ENCODE assay signal across 21 cellular contexts in the genomic region with DNA sequence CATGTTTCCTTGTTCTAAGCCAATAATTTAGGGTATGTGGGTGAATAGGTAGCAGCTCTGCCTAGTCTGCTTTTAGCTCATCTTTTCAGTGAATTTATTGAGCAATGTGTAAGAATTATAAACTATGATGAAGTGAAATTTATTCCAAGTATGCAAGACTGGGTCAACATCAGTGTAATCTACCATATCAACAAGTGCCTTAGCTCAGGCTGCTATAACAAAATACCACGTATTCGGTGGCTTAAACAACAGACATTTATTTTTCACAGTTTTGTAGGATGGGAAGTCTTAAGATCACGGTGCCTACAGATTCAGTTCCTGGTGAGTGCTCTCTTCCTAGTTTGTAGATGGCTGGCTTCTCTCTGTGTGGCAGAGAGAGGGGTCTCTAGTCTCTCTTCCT. TPM values are rescaled to one million over a fixed set of nuclear protein-coding genes. Genes with fewer than 3 reads are reported as not detected.
A peak's percentile ranks its signal among the peaks of the same experiment; 100 is the strongest.
DNase-seq lines count a peak whose midpoint lies in the region; ATAC-seq, FAIRE-seq and TF ChIP-seq lines count a peak whose summit lies in the region.
"Had no signal": no experiment of that assay in that cellular context is flagged by ENCODE, and none has a peak within 500 bp of the region (broad histone marks: within the 10 kb centered on the region; RNA-seq: fewer than 3 reads in every experiment).

No MANE protein-coding gene starts in this region.

- H2BK120ac ChIP-seq in mesendoderm (ENCODE audit: low read depth, low read length), result peak overlapping the region; percentile 30

- ATAC-seq in HG03469 (IDR thresholded peaks at IDR 0.05; ENCODE audit: unreplicated experiment), result no peak
- ATAC-seq: A549 had no signal

- H3K4me1 ChIP-seq in HEK293 (ENCODE audit: control insufficient read depth, insufficient read depth, low read length) (no peaks in the 10 kb centered on the region), ascending aorta (peaks cover 0 to 11% of the 10 kb centered on the region in 2 donors), mesendoderm (ENCODE audit: control insufficient read depth, low read depth, low read length) (peaks cover 22% of the 10 kb centered on the region), smooth muscle cell (ENCODE audit: low read depth) (peaks cover 14% of the 10 kb centered on the region), small intestine (ENCODE audit: control insufficient read depth in 2 of 2, insufficient read depth in 1 of 2, low read depth in 1 of 2, low read length in 1 of 2) (no peaks in the 10 kb centered on the region)
- H3K4me1 ChIP-seq: A549, Caco-2 had no signal

- H3K36me3 ChIP-seq in HEK293 (ENCODE audit: control insufficient read depth in 2 of 2, insufficient read depth in 1 of 2, low read length in 2 of 2) (no peaks in the 10 kb centered on the region), ascending aorta (no peaks in the 10 kb centered on the region), mesendoderm (ENCODE audit: control insufficient read depth, insufficient read depth, low read length) (no peaks in the 10 kb centered on the region), smooth muscle cell (ENCODE audit: low read depth) (no peaks in the 10 kb centered on the region), small intestine (ENCODE audit: control insufficient read depth in 2 of 2, insufficient read depth in 2 of 2, low read length in 2 of 2) (no peaks in the 10 kb centered on the region)

- H2AFZ ChIP-seq in smooth muscle cell (ENCODE audit: low read depth), result no peak overlapping the region

- no peak overlapping the region for H3K4ac ChIP-seq in mesendoderm (ENCODE audit: low read depth, low read length)

- peak overlapping the region; percentile 18 for H4K5ac ChIP-seq in mesendoderm (ENCODE audit: low read length)

- no peak for FAIRE-seq in small intestine (lab: Jason Lieb, UNC)
- FAIRE-seq: A549, D721Med, G401.6, GM12891, GM19239, H1, HTR-8/SVneo had no signal

- intact Hi-C loops in ascending aorta (cut with DNase I), result no loop called here
- intact Hi-C loops in activated naive CD4-positive, alpha-beta T cell treated with anti-CD3 and anti-CD28 coated beads for 36 hours (cut with micrococcal nuclease), result no loop called here

- WGBS in mesendoderm (ENCODE audit: extremely low coverage, insufficient coverage, low lambda C conversion rate), result no CpG with 5 or more reads among the region's 3 CpGs
- 47% methylated on average over 3 of the region's 3 CpGs for WGBS in smooth muscle cell (ENCODE audit: low lambda C conversion rate)
- WGBS in small intestine, 3 donors, result 83 to 89% (median 83%) methylated on average over 3 of the region's 3 CpGs

- no peak overlapping the region for H3K4me2 ChIP-seq in mesendoderm (ENCODE audit: low read length)
- peak overlapping the region; percentile 61 for H3K4me2 ChIP-seq in smooth muscle cell
- H3K4me2 ChIP-seq: A549 had no signal

- no peaks in the 10 kb centered on the region for H3K27me3 Mint-ChIP-seq in activated naive CD4-positive, alpha-beta T cell treated with anti-CD3 and anti-CD28 coated beads for 36 hours (ENCODE audit: low read depth)
- H3K27me3 Mint-ChIP-seq: CD4-positive, alpha-beta T cell had no signal

- DNase-seq in ascending aorta (ENCODE audit: low spot score in 2 of 2), result no peak
- no peak for DNase-seq in mesendoderm
- no peak for DNase-seq in smooth muscle cell (lab: John Stamatoyannopoulos, UW; ENCODE audit: unreplicated experiment)
- no peak for DNase-seq in small intestine
- DNase-seq in activated T-cell treated with anti-CD3 and anti-CD28 coated beads for 4 hours, result no peak
- DNase-seq in activated naive CD4-positive, alpha-beta T cell treated with anti-CD3 and anti-CD28 coated beads for 36 hours, result no peak
- DNase-seq: AML-193; Caco-2; CD4-positive, alpha-beta T cell; H9 had no signal

- CTCF ChIA-PET in HEK293 (lab: Yijun Ruan, JAX), result interaction anchor here (0.7 to 2.2 kb wide), 3 partner anchors 12 to 212 kb away, joined by 3 to 6 read pairs (median 3); no protein-coding TSS in a partner anchor
- CTCF ChIA-PET in activated naive CD4-positive, alpha-beta T cell treated with anti-CD3 and anti-CD28 coated beads for 36 hours (lab: Charles Lee), result no interaction called here

- TF ChIP-seq CTCF in HEK293 (tag by site-specific recombination; IDR thresholded peaks at IDR 0.05) (no peak), ascending aorta (IDR thresholded peaks at IDR 0.05) (no peak), smooth muscle cell (IDR thresholded peaks at IDR 0.05; ENCODE audit: borderline replicate concordance, insufficient read depth, poor library complexity, severe bottlenecking) (no peak)

- H3K36me3 Mint-ChIP-seq in activated naive CD4-positive, alpha-beta T cell treated with anti-CD3 and anti-CD28 coated beads for 36 hours (ENCODE audit: low read depth), result no peaks in the 10 kb centered on the region

- peaks cover 2% of the 10 kb centered on the region for H3K79me1 ChIP-seq in mesendoderm (ENCODE audit: low read length)

- H3K4me3 ChIP-seq in HEK293 (ENCODE audit: low read depth, low read length) (no peak overlapping the region), ascending aorta (no peak overlapping the region), mesendoderm (ENCODE audit: low read length) (no peak overlapping the region), smooth muscle cell (no peak overlapping the region), small intestine (ENCODE audit: low read depth in 1 of 2, low read length in 2 of 2) (no peak overlapping the region)
- H3K4me3 ChIP-seq: A549 had no signal

- no peaks in the 10 kb centered on the region for H3K79me2 ChIP-seq in mesendoderm (ENCODE audit: control insufficient read depth, insufficient read depth, low read length)
- H3K79me2 ChIP-seq in smooth muscle cell (ENCODE audit: low read depth), result no peaks in the 10 kb centered on the region

- H3K4me3 Mint-ChIP-seq in activated naive CD4-positive, alpha-beta T cell treated with anti-CD3 and anti-CD28 coated beads for 36 hours, result no peak overlapping the region
- H3K4me3 Mint-ChIP-seq: CD4-positive, alpha-beta T cell; H9 had no signal

- no peak overlapping the region for H3K27ac Mint-ChIP-seq in activated naive CD4-positive, alpha-beta T cell treated with anti-CD3 and anti-CD28 coated beads for 36 hours
- H3K27ac Mint-ChIP-seq: CD4-positive, alpha-beta T cell; H9 had no signal

- peak overlapping the region; percentile 58 for H2BK5ac ChIP-seq in mesendoderm (ENCODE audit: low read length)

- H3K27ac ChIP-seq in HEK293 (ENCODE audit: extremely low read depth, low read depth, low read length) (no peak overlapping the region), ascending aorta (peak overlapping the region; percentile 45 to 53), mesendoderm (ENCODE audit: low read depth, low read length) (peak overlapping the region; percentile 17), smooth muscle cell (ENCODE audit: low read depth) (peak overlapping the region; percentile 81), small intestine (ENCODE audit: low read depth in 1 of 2, low read length in 1 of 2) (no peak overlapping the region)
- H3K27ac ChIP-seq: 22Rv1, A549, C4-2B had no signal

- H3K27me3 ChIP-seq in ascending aorta, result no peaks in the 10 kb centered on the region
- no peaks in the 10 kb centered on the region for H3K27me3 ChIP-seq in mesendoderm (ENCODE audit: insufficient read depth, low read length, poor library complexity)
- H3K27me3 ChIP-seq in smooth muscle cell (ENCODE audit: low read depth), result no peaks in the 10 kb centered on the region
- no peaks in the 10 kb centered on the region for H3K27me3 ChIP-seq in small intestine (ENCODE audit: control insufficient read depth in 2 of 2, insufficient read depth in 2 of 2, low read length in 2 of 2)

- no peak overlapping the region for H3K9ac ChIP-seq in mesendoderm (ENCODE audit: low read length)
- peak overlapping the region; percentile 21 for H3K9ac ChIP-seq in smooth muscle cell (ENCODE audit: low read depth)

- no peaks in the 10 kb centered on the region for H4K20me1 ChIP-seq in smooth muscle cell (ENCODE audit: low read depth)

- no peaks in the 10 kb centered on the region for H3K9me3 ChIP-seq in HEK293 (ENCODE audit: control insufficient read depth, insufficient read depth, low read depth, low read length)
- no peaks in the 10 kb centered on the region for H3K9me3 ChIP-seq in ascending aorta
- no peaks in the 10 kb centered on the region for H3K9me3 ChIP-seq in smooth muscle cell (replicated peaks; ENCODE audit: low read depth)
- H3K9me3 ChIP-seq in small intestine (ENCODE audit: control insufficient read depth, low read depth), result no peaks in the 10 kb centered on the region
- H3K9me3 ChIP-seq: A549, Caco-2 had no signal

- H3K4me1 Mint-ChIP-seq in activated naive CD4-positive, alpha-beta T cell treated with anti-CD3 and anti-CD28 coated beads for 36 hours (ENCODE audit: low read depth), result no peaks in the 10 kb centered on the region

- no peak overlapping the region for H3K23ac ChIP-seq in mesendoderm (ENCODE audit: low read length)

- no peaks in the 10 kb centered on the region for H3K9me3 Mint-ChIP-seq in activated naive CD4-positive, alpha-beta T cell treated with anti-CD3 and anti-CD28 coated beads for 36 hours
- H3K9me3 Mint-ChIP-seq: CD4-positive, alpha-beta T cell; H9 had no signal

- no peak overlapping the region for H2BK15ac ChIP-seq in mesendoderm (replicated peaks; ENCODE audit: low read depth)

- H2AK5ac ChIP-seq in mesendoderm (ENCODE audit: low read length), result peak overlapping the region; percentile 14

- H3K56ac ChIP-seq in mesendoderm (ENCODE audit: low read length), result peak overlapping the region; percentile 26

- POLR2A ChIA-PET in HEK293 (lab: Yijun Ruan, JAX), result no interaction called here

- H4K8ac ChIP-seq in mesendoderm (ENCODE audit: low read depth, low read length), result no peak overlapping the region

- peaks cover 12% of the 10 kb centered on the region for H3F3A ChIP-seq in smooth muscle cell (ENCODE audit: low read depth)

- peak overlapping the region; percentile 85 for H3K18ac ChIP-seq in mesendoderm (ENCODE audit: low read length)

TF ChIP-seq in HEK293, 187 proteins besides CTCF, POLR2A, EP300 and RAD21 (continues in another document):
- TF ChIP-seq HOXA7 (CRISPR knock-in tag; IDR thresholded peaks at IDR 0.05; ENCODE audit: borderline replicate concordance), result no peak
- no peak for TF ChIP-seq ZSCAN16 (tag by site-specific recombination; IDR thresholded peaks at IDR 0.05)
- TF ChIP-seq ZNF19 (tag by site-specific recombination; IDR thresholded peaks at IDR 0.05; ENCODE audit: low read depth), result no peak

RNA-seq across cellular contexts. Expression of a gene that starts 54.0 kb away (rescaled TPM):
- total RNA-seq in ascending aorta (5.6 TPM), smooth muscle cell (17.9 and 21.9 TPM in 2 replicates)
- 30.4 TPM for polyA plus RNA-seq in mesendoderm (2013, experiment 1 of 2)
- 30.0 TPM for polyA plus RNA-seq in mesendoderm (2013, experiment 2 of 2)
- polyA plus RNA-seq in smooth muscle cell (35.5 and 37.0 TPM in 2 replicates), small intestine (10 to 100 TPM in 2 of 3 donors, 1 to 10 TPM in 1; 8.3 to 30.3 (median 13.8) TPM)
- 10 to 100 TPM; 15.8 to 18.3 TPM for total RNA-seq in activated naive CD4-positive, alpha-beta T cell treated with anti-CD3 and anti-CD28 coated beads for 36 hours

Comparison
In these comparisons a context has a peak if more than half of its experiments do, and no peak if none do; other contexts are left out.
1. H3K27ac ChIP-seq: peak in ascending aorta (2 of 2), mesendoderm (single experiment) and smooth muscle cell (single experiment); none in HEK293 (single experiment) and small intestine (0 of 2).